Comparison of ENCODE assay signal across 27 cellular contexts in genomic region chr6:84753173-84753572, GRCh38. TPM values are rescaled to one million over a fixed set of nuclear protein-coding genes. Genes with fewer than 3 reads are reported as not detected.
"Had no signal": no experiment of that assay in that cellular context is flagged by ENCODE, and none has a peak within 500 bp of the region (broad histone marks: within the 10 kb centered on the region; RNA-seq: fewer than 3 reads in every experiment).

No MANE protein-coding gene starts in this region.

- H3K9me3 ChIP-seq: colonic mucosa, esophagus muscularis mucosa, gastroesophageal sphincter, heart right ventricle, mucosa of descending colon, neutrophil, pancreas, right lobe of liver, tibial nerve, upper lobe of left lung had no signal

- H3K27me3 ChIP-seq: colonic mucosa, esophagus muscularis mucosa, upper lobe of left lung had no signal

- DNase-seq: colonic mucosa; dermis blood vessel endothelial cell; effector memory CD4-positive, alpha-beta T cell; foreskin keratinocyte; heart right ventricle; hypothalamus; immature natural killer cell; islet precursor cell; kidney glomerular epithelial cell; mesenchymal stem cell; mucosa of descending colon; naive B cell; pancreas; right lobe of liver; stimulated activated CD4-positive, alpha-beta T cell treated with anti-CD3 and anti-CD28 coated beads, Interleukin-12 subunit alpha, Interleukin-12 subunit beta, amount 100 ng/mL, for 4 hours; stimulated activated CD4-positive, alpha-beta T cell treated with anti-CD3 and anti-CD28 coated beads, Interleukin-1b, Interleukin-23, amount 100 ng/mL, for 48 hours; stimulated activated CD4-positive, alpha-beta T cell treated with anti-CD3 and anti-CD28 coated beads, Interleukin-4, amount 100 ng/mL, for 1 hour; stimulated activated CD8-positive, alpha-beta memory T cell treated with anti-CD3 and anti-CD28 coated beads, Interleukin-4, amount 100 ng/mL, for 48 hours; stimulated activated naive CD4-positive, alpha-beta T cell; stimulated activated naive CD8-positive, alpha-beta T cell treated with anti-CD3 and anti-CD28 coated beads, Interleukin-15, amount 100 ng/mL, for 72 hours; upper lobe of left lung had no signal

- ATAC-seq: foreskin keratinocyte; gastroesophageal sphincter; mucosa of descending colon; natural killer cell treated with Interleukin-12 subunit alpha and Interleukin-12 subunit beta and Interleukin-15 and Interleukin-18, amount 100 ng/mL, for 72 hours; pancreas; right lobe of liver; stimulated activated naive CD8-positive, alpha-beta T cell treated with anti-CD3 and anti-CD28 coated beads, Interleukin-15, amount 100 ng/mL, for 72 hours had no signal

- H3K4me1 ChIP-seq: colonic mucosa, foreskin keratinocyte, gastroesophageal sphincter, pancreas, right lobe of liver, upper lobe of left lung had no signal

- H3K4me3 ChIP-seq: colonic mucosa, esophagus muscularis mucosa, gastroesophageal sphincter, heart right ventricle, mucosa of descending colon, pancreas, right lobe of liver, smooth muscle cell, tibial nerve, upper lobe of left lung had no signal

- H3K36me3 ChIP-seq: colonic mucosa, gastroesophageal sphincter, neutrophil, pancreas, right lobe of liver, tibial nerve, upper lobe of left lung had no signal

- H3K27ac ChIP-seq: colonic mucosa, esophagus muscularis mucosa, foreskin keratinocyte, gastroesophageal sphincter, heart right ventricle, neutrophil, pancreas, right lobe of liver, upper lobe of left lung had no signal

RNA-seq across cellular contexts. Expression of gene TBX18, which starts 11.2 kb away (rescaled TPM):
- total RNA-seq: foreskin keratinocyte; natural killer cell treated with Interleukin-12 subunit alpha and Interleukin-12 subunit beta and Interleukin-15 and Interleukin-18, amount 100 ng/mL, for 72 hours had no signal
